Comparison of ENCODE assay signal across 1 cellular context in genomic region chr22:17707526-17707925, GRCh38.
TF ChIP-seq lines count a peak whose summit lies in the region.

No MANE protein-coding gene starts in this region.

TF ChIP-seq in IMR-90, 13 proteins besides CTCF, POLR2A, EP300 and RAD21 (continued from another document):
- TF ChIP-seq USF2 (IDR thresholded peaks at IDR 0.05; ENCODE audit: low read depth, low read length): no peak
- no peak for TF ChIP-seq RFX5 (IDR thresholded peaks at IDR 0.05; ENCODE audit: low read depth, low read length)
- TF ChIP-seq CEBPB (IDR thresholded peaks at IDR 0.05; ENCODE audit: low read depth, low read length): no peak
- TF ChIP-seq NFE2L2 (IDR thresholded peaks at IDR 0.05; ENCODE audit: low read depth, low read length): no peak
- TF ChIP-seq BHLHE40 (IDR thresholded peaks at IDR 0.05; ENCODE audit: low read depth, low read length): no peak
- no peak for TF ChIP-seq MAFK (IDR thresholded peaks at IDR 0.05; ENCODE audit: low read depth, low read length)
